ENCODE assay signal across 21 cellular contexts in the genomic region with DNA sequence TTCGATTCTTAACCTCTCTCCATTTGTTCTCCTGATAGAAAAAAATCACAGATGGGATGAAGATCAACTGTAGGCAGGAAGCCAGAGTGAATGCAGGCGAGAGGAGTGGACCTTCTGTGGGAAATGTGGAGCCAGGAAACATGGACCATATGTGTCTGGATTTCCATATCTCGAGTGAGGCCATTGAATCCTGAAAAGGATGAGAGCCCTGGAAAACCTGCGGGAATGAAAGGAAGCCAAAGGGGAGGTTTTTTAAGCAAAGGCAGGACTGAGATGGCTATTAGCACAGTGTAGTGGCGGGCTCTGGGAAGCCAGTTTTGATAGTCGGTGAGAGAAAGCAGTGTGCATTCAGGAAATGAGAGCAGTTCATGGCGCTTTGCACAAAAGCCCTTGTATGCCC.
"Had no signal": no experiment of that assay in that cellular context is flagged by ENCODE, and none has a peak within 500 bp of the region (broad histone marks: within the 10 kb centered on the region; RNA-seq: fewer than 3 reads in every experiment).

No MANE protein-coding gene starts in this region.

- H3K9me3 ChIP-seq: neutrophil, testis, upper lobe of right lung, vagina had no signal

- DNase-seq: effector CD4-positive, alpha-beta T cell; endodermal cell; erythroblast; foreskin keratinocyte; head of caudate nucleus; hippocampal formation; kidney glomerular epithelial cell; naive B cell; sigmoid colon; stimulated activated CD4-positive, alpha-beta T cell treated with anti-CD3 and anti-CD28 coated beads, Interleukin-2, amount 100 ng/mL, for 24 hours; stimulated activated CD4-positive, alpha-beta T cell treated with anti-CD3 and anti-CD28 coated beads, Interleukin-4, amount 100 ng/mL, for 4 hours; stimulated activated naive B cell treated with anti-CD40 and anti-IgM and Interleukin-4, amounts not matched to agents 10 μg/mL and 1 μg/mL and 100 μg/mL, for 72 hours; stimulated activated naive CD8-positive, alpha-beta T cell treated with anti-CD3 and anti-CD28 coated beads, Interleukin-15, amount 100 ng/mL, for 72 hours; testis; upper lobe of right lung had no signal

- H3K4me3 ChIP-seq: right atrium auricular region, sigmoid colon, skin epidermis, testis, tibial nerve, upper lobe of right lung, vagina had no signal

- H3K27ac ChIP-seq: foreskin keratinocyte, neutrophil, right atrium auricular region, sigmoid colon, skin epidermis, testis, tibial nerve, upper lobe of right lung, vagina had no signal

- ATAC-seq: foreskin keratinocyte; stimulated activated naive B cell treated with anti-CD40 and anti-IgM and Interleukin-4, amounts not matched to agents 10 μg/mL and 1 μg/mL and 100 μg/mL, for 72 hours; stimulated activated naive CD8-positive, alpha-beta T cell treated with anti-CD3 and anti-CD28 coated beads, Interleukin-15, amount 100 ng/mL, for 72 hours; upper lobe of right lung had no signal

- H3K27ac Mint-ChIP-seq: endodermal cell; naive B cell; nephron; stimulated activated naive B cell treated with anti-CD40 and anti-IgM and Interleukin-4, amounts not matched to agents 10 μg/mL and 1 μg/mL and 100 μg/mL, for 72 hours had no signal

- H3K4me1 Mint-ChIP-seq: naive B cell; nephron; stimulated activated naive B cell treated with anti-CD40 and anti-IgM and Interleukin-4, amounts not matched to agents 10 μg/mL and 1 μg/mL and 100 μg/mL, for 72 hours; stimulated activated naive CD8-positive, alpha-beta T cell treated with anti-CD3 and anti-CD28 coated beads, Interleukin-15, amount 100 ng/mL, for 72 hours had no signal

- H3K36me3 ChIP-seq: neutrophil, right atrium auricular region, sigmoid colon, tibial nerve, upper lobe of right lung, vagina had no signal

- H3K27me3 ChIP-seq: foreskin keratinocyte, neutrophil, right atrium auricular region, sigmoid colon, testis, tibial nerve, upper lobe of right lung, vagina had no signal

- H3K36me3 Mint-ChIP-seq: naive B cell; stimulated activated naive B cell treated with anti-CD40 and anti-IgM and Interleukin-4, amounts not matched to agents 10 μg/mL and 1 μg/mL and 100 μg/mL, for 72 hours had no signal

- H3K4me3 Mint-ChIP-seq: endodermal cell; naive B cell; nephron; stimulated activated naive B cell treated with anti-CD40 and anti-IgM and Interleukin-4, amounts not matched to agents 10 μg/mL and 1 μg/mL and 100 μg/mL, for 72 hours; stimulated activated naive CD8-positive, alpha-beta T cell treated with anti-CD3 and anti-CD28 coated beads, Interleukin-15, amount 100 ng/mL, for 72 hours had no signal

- H3K4me1 ChIP-seq: foreskin keratinocyte, right atrium auricular region, sigmoid colon, testis, tibial nerve, upper lobe of right lung, vagina had no signal
